Comparison of ENCODE assay signal across 24 cellular contexts in genomic region chr13:62123409-62123808, GRCh38.
"Had no signal": no experiment of that assay in that cellular context is flagged by ENCODE, and none has a peak within 500 bp of the region (broad histone marks: within the 10 kb centered on the region; RNA-seq: fewer than 3 reads in every experiment).

No MANE protein-coding gene starts in this region.

- DNase-seq: activated B cell treated with CpG ODN at 0.5 μM for 24 hours; activated CD4-positive, alpha-beta T cell treated with anti-CD3 and anti-CD28 coated beads for 48 hours; activated CD4-positive, alpha-beta T cell treated with anti-CD3 and anti-CD28 coated beads, Interleukin-2, amount 50 U/mL, for 1 hour; activated CD4-positive, alpha-beta T cell treated with anti-CD3 and anti-CD28 coated beads, Interleukin-2, amount 50 U/mL, for 48 hours; activated CD8-positive, alpha-beta memory T cell treated with anti-CD3 and anti-CD28 coated beads for 24 hours; activated CD8-positive, alpha-beta T cell treated with anti-CD3 and anti-CD28 coated beads for 36 hours; activated effector memory CD4-positive, alpha-beta T cell treated with Interleukin-2 at 50 U/mL for 16 hours; activated gamma-delta T cell treated with Interleukin-2 at 50 U/mL for 16 hours; activated naive CD4-positive, alpha-beta T cell treated with anti-CD3 and anti-CD28 coated beads, Interleukin-2, amount 50 U/mL, for 16 hours; activated naive CD4-positive, alpha-beta T cell treated with Interleukin-2 at 50 U/mL for 16 hours; activated T-cell treated with anti-CD3 and anti-CD28 coated beads, Interleukin-2, amount 50 U/mL, for 4 hours; amniotic stem cell; anterior cingulate cortex; body of pancreas; caudate nucleus; colonic mucosa; effector CD8-positive, alpha-beta T cell; esophagus squamous epithelium; head of caudate nucleus; hippocampal formation; T1000; WERI-Rb-1 had no signal

- ATAC-seq: activated CD4-positive, CD25-positive, alpha-beta regulatory T cell treated with anti-CD3 and anti-CD28 coated beads, Interleukin-2, amount 50 U/mL, for 24 hours; activated CD8-positive, alpha-beta T cell treated with anti-CD3 and anti-CD28 coated beads for 36 hours; activated T-cell treated with anti-CD3 and anti-CD28 coated beads, Interleukin-2, amount 50 U/mL, for 4 hours; activated T-helper 17 cell treated with anti-CD3 and anti-CD28 coated beads, Interleukin-2, amount 50 U/mL, for 72 hours; body of pancreas had no signal

- H3K4me3 ChIP-seq: body of pancreas, colonic mucosa, esophagus squamous epithelium had no signal
